Comparison of ENCODE assay signal across 2 cellular contexts in the genomic region with DNA sequence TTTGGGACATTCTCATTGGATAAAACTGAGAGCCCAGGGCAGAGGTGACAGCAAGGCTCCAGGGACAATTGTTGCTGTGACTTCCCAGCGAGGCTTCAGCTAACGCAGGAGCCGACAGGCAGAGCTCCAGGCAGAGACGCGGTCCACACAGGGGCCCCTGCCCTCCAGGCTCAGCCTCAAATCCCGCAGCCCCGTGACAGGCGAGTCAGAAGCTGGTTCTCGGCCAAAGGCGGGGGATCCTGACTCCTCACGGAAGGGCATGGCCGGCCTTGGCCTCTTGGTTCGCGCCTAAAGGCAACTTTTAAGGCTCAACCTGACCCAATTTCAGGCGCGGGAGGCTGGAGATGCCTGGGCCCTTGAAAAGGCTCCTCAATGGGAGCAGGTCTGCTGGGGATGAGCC.
TF ChIP-seq lines count a peak whose summit lies in the region.

No MANE protein-coding gene starts in this region.

TF ChIP-seq in liver, 16 proteins besides CTCF, POLR2A, EP300 and RAD21:
- TF ChIP-seq HNF4G (IDR thresholded peaks at IDR 0.05) (no peak), RXRA (IDR thresholded peaks at IDR 0.05) (peak in 1 of 2 donors; percentile 11)

TF ChIP-seq in HepG2, 621 proteins besides CTCF, POLR2A, EP300 and RAD21:
- no peak for TF ChIP-seq ZSCAN12 (CRISPR knock-in tag; IDR thresholded peaks at IDR 0.05)
- TF ChIP-seq PAX8 (CRISPR knock-in tag; IDR thresholded peaks at IDR 0.05; ENCODE audit: borderline replicate concordance), result no peak
- no peak for TF ChIP-seq ZNF816 (CRISPR knock-in tag; IDR thresholded peaks at IDR 0.05; ENCODE audit: borderline replicate concordance)
- TF ChIP-seq ZNF563 (CRISPR knock-in tag; IDR thresholded peaks at IDR 0.05), result no peak
- no peak for TF ChIP-seq ZNF775 (CRISPR knock-in tag; IDR thresholded peaks at IDR 0.05; ENCODE audit: borderline replicate concordance)
- no peak for TF ChIP-seq ASH2L (IDR thresholded peaks at IDR 0.05; ENCODE audit: insufficient read length, low read depth, low read length)
- TF ChIP-seq TGIF2 (CRISPR knock-in tag; IDR thresholded peaks at IDR 0.05), result no peak
- no peak for TF ChIP-seq ZMYM2 (CRISPR knock-in tag; IDR thresholded peaks at IDR 0.05)
- no peak for TF ChIP-seq ZKSCAN5 (CRISPR knock-in tag; IDR thresholded peaks at IDR 0.05)
- no peak for TF ChIP-seq SP2 (CRISPR knock-in tag; IDR thresholded peaks at IDR 0.05)
- TF ChIP-seq MAZ (IDR thresholded peaks at IDR 0.05; ENCODE audit: borderline replicate concordance, low read depth, low read length), result no peak
- no peak for TF ChIP-seq MAZ (CRISPR knock-in tag; IDR thresholded peaks at IDR 0.05; ENCODE audit: low read depth)
- TF ChIP-seq RFXANK (CRISPR knock-in tag; IDR thresholded peaks at IDR 0.05), result no peak
- TF ChIP-seq, protein P1, sequence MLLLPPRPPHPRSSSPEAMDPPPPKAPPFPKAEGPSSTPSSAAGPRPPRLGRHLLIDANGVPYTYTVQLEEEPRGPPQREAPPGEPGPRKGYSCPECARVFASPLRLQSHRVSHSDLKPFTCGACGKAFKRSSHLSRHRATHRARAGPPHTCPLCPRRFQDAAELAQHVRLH (CRISPR knock-in tag; IDR thresholded peaks at IDR 0.05; ENCODE audit: borderline replicate concordance, low read depth), result no peak
